ENCODE assay signal across 11 cellular contexts in genomic region chr11:119691020-119691666, GRCh38. TPM values are rescaled to one million over a fixed set of nuclear protein-coding genes. Genes with fewer than 3 reads are reported as not detected.
DNase-seq lines count a peak whose midpoint lies in the region; ATAC-seq and TF ChIP-seq lines count a peak whose summit lies in the region.
"Had no signal": no experiment of that assay in that cellular context is flagged by ENCODE, and none has a peak within 500 bp of the region (broad histone marks: within the 10 kb centered on the region; RNA-seq: fewer than 3 reads in every experiment).

No MANE protein-coding gene starts in this region.

- H3K4me3 Mint-ChIP-seq in immature natural killer cell, result peak overlapping the region; percentile 73 to 84 (median 75)

- peaks cover 20 to 33% (median 29%) of the 10 kb centered on the region in 3 donors for H3K27me3 Mint-ChIP-seq in immature natural killer cell (ENCODE audit: low read depth in 3 of 3)

- DNase-seq in GM10266 (ENCODE audit: extremely low spot score), result no peak
- peak; percentile 12 for DNase-seq in activated CD4-positive, alpha-beta T cell treated with anti-CD3 and anti-CD28 coated beads, Interleukin-2, amount 50 U/mL, for 1 hour
- DNase-seq in immature natural killer cell, result peak; percentile 76 to 82 (median 78)
- no peak for DNase-seq in COLO829 (ENCODE audit: low spot score)
- DNase-seq: HCEC 1CT, left ventricle myocardium superior, NCI-H1436 had no signal

- peak; percentile 3 for TF ChIP-seq CTCF in GM10266 (IDR thresholded peaks at IDR 0.05; ENCODE audit: control insufficient read depth, insufficient read depth, low read depth, missing control alignments)

- ATAC-seq in HG03378 (IDR thresholded peaks at IDR 0.05; ENCODE audit: unreplicated experiment) (peak; percentile 56), HG03354 (IDR thresholded peaks at IDR 0.05; ENCODE audit: poor library complexity, severe bottlenecking, unreplicated experiment) (no peak), GM18858 (IDR thresholded peaks at IDR 0.05; ENCODE audit: unreplicated experiment) (no peak), GM19035 (IDR thresholded peaks at IDR 0.05; ENCODE audit: unreplicated experiment) (no peak)
- ATAC-seq: left ventricle myocardium superior had no signal

- H3K27ac Mint-ChIP-seq in immature natural killer cell, result peak overlapping the region in 5 of 6 donors; percentile 29 to 85 (median 61)

- no peaks in the 10 kb centered on the region for H3K36me3 Mint-ChIP-seq in immature natural killer cell

- H3K4me1 Mint-ChIP-seq in immature natural killer cell, result peaks cover 61 to 62% of the 10 kb centered on the region in 2 donors

- no peaks in the 10 kb centered on the region for H3K9me3 Mint-ChIP-seq in immature natural killer cell

RNA-seq across cellular contexts. Expression of gene NECTIN1, which starts 37.9 kb away (rescaled TPM):
- under 1 TPM in 2 of 3 donors, not detected in 1; 0.41 to 0.52 TPM for polyA plus RNA-seq in immature natural killer cell

Comparison
In these comparisons a context has a peak if more than half of its experiments do, and no peak if none do; other contexts are left out.
1. DNase-seq: peak in activated CD4-positive, alpha-beta T cell treated with anti-CD3 and anti-CD28 coated beads, Interleukin-2, amount 50 U/mL, for 1 hour (single experiment) and immature natural killer cell (3 of 3); none in GM10266 (single experiment) and COLO829 (single experiment).